24 cellular contexts compared by ENCODE assay signal in the genomic region with DNA sequence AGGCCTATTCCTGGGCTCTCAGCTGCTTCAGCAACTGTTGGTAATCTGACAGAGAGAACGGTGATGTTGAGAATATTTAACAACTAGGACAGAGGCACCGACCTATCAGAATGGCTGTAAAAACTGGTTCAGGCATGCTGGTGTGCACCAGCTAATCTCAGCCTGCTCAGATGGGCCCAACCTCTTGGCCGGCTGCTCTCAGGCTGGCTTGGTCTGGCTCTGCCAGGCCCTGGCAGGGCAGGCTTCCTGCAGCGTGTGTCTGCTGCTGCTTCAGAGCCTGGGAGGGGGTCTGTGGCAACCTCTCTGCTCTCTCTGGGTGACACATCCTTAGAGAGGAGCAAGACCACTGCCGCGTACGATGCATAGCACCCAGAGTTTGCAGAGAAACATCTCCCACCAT. TPM values are rescaled to one million over a fixed set of nuclear protein-coding genes. Genes with fewer than 3 reads are reported as not detected.
A peak's percentile ranks its signal among the peaks of the same experiment; 100 is the strongest.
DNase-seq lines count a peak whose midpoint lies in the region; ATAC-seq and TF ChIP-seq lines count a peak whose summit lies in the region.
"Had no signal": no experiment of that assay in that cellular context is flagged by ENCODE, and none has a peak within 500 bp of the region (broad histone marks: within the 10 kb centered on the region; RNA-seq: fewer than 3 reads in every experiment).

No MANE protein-coding gene starts in this region.

- peaks cover 10% of the 10 kb centered on the region for H3K4me1 Mint-ChIP-seq in CD14-positive monocyte

- H4K20me1 ChIP-seq in BLaER1 treated with 17β-estradiol and CSF1 and Interleukin-3, amounts not matched to agents 10 nM and 100 nM, result no peaks in the 10 kb centered on the region

- H3K27me3 Mint-ChIP-seq in CD14-positive monocyte (ENCODE audit: low read depth in 3 of 3), result peaks cover 0 to 4% (median 3%) of the 10 kb centered on the region in 3 donors

- ATAC-seq in left cardiac atrium, result peak; percentile 64 to 72
- no peak for ATAC-seq in HG02840 (IDR thresholded peaks at IDR 0.05; ENCODE audit: low FRiP score, unreplicated experiment)
- ATAC-seq: A549, left lobe of liver, PC-3 had no signal

- no peak overlapping the region for H3K27ac ChIP-seq in BLaER1 treated with 17β-estradiol and CSF1 and Interleukin-3, amounts not matched to agents 10 nM and 100 nM
- H3K27ac ChIP-seq in ascending aorta, result peak overlapping the region; percentile 17 to 55
- H3K27ac ChIP-seq: A549, SJCRH30, stomach had no signal

- peak overlapping the region in 7 of 11 experiments; percentile 7 to 55 (median 39); a peak in 11 of 22 replicates for H3K4me2 ChIP-seq in BLaER1 treated with 17β-estradiol and CSF1 and Interleukin-3, amounts not matched to agents 10 nM and 100 nM
- H3K4me2 ChIP-seq: A549 had no signal

- POLR2A ChIA-PET in HEK293T (lab: Yijun Ruan, JAX), result no interaction called here

- no peak for TF ChIP-seq CTCF in ascending aorta (IDR thresholded peaks at IDR 0.05)
- no peak for TF ChIP-seq CTCF in CD14-positive monocyte (IDR thresholded peaks at IDR 0.05)

- H3K4me3 Mint-ChIP-seq in CD14-positive monocyte, result no peak overlapping the region
- H3K4me3 Mint-ChIP-seq: HFFc6, IgD-negative memory B cell had no signal

- H3K27ac Mint-ChIP-seq in CD14-positive monocyte, result no peak overlapping the region
- H3K27ac Mint-ChIP-seq: HFFc6, IgD-negative memory B cell had no signal

- no peak overlapping the region for H3K4me3 ChIP-seq in BLaER1 treated with 17β-estradiol and CSF1 and Interleukin-3, amounts not matched to agents 10 nM and 100 nM
- H3K4me3 ChIP-seq in ascending aorta, result no peak overlapping the region
- H3K4me3 ChIP-seq: A549, SJCRH30, stomach had no signal

- intact Hi-C loops in ascending aorta (cut with DNase I) (no loop called here), left cardiac atrium (cut with DNase I) (no loop called here), CD14-positive monocyte (cut with micrococcal nuclease) (no loop called here)

- no peaks in the 10 kb centered on the region for H3K27me3 ChIP-seq in BLaER1 treated with 17β-estradiol and CSF1 and Interleukin-3, amounts not matched to agents 10 nM and 100 nM
- H3K27me3 ChIP-seq in ascending aorta, result no peaks in the 10 kb centered on the region
- H3K27me3 ChIP-seq: SJCRH30, stomach had no signal

- no peaks in the 10 kb centered on the region for H3K36me3 ChIP-seq in BLaER1 treated with 17β-estradiol and CSF1 and Interleukin-3, amounts not matched to agents 10 nM and 100 nM
- H3K36me3 ChIP-seq in ascending aorta, result no peaks in the 10 kb centered on the region
- H3K36me3 ChIP-seq: SJCRH30, stomach had no signal

- no peak for DNase-seq in ascending aorta (ENCODE audit: low spot score in 2 of 2)
- DNase-seq in left cardiac atrium, result peak; percentile 37
- peak in 34 of 56 donors; percentile 5 to 55 (median 22) for DNase-seq in nucleus accumbens (lab: John Stamatoyannopoulos, UW)
- no peak for DNase-seq in activated CD4-positive, alpha-beta T cell treated with anti-CD3 and anti-CD28 coated beads, Interleukin-2, amount 50 U/mL, for 48 hours
- DNase-seq in HEK293T (ENCODE audit: extremely low spot score), result no peak
- DNase-seq in CD14-positive monocyte (ENCODE audit: low spot score), result no peak
- DNase-seq: activated CD4-positive, alpha-beta T cell treated with anti-CD3 and anti-CD28 coated beads, Interleukin-2, amount 50 U/mL, for 1 hour; activated CD8-positive, alpha-beta memory T cell treated with anti-CD3 and anti-CD28 coated beads, Interleukin-2, amount 50 U/mL, for 48 hours; activated effector memory CD4-positive, alpha-beta T cell treated with Interleukin-2 at 50 U/mL for 16 hours; erythroblast; HFFc6; NCI-H146; NCI-H2171 treated with DMSO at 0.1 percent for 48 hours; NCI-H774; PC-3; SJCRH30; stimulated activated CD4-positive, alpha-beta T cell treated with anti-CD3 and anti-CD28 coated beads, Interleukin-4, amount 100 ng/mL, for 4 hours; stomach had no signal

- H3K36me3 Mint-ChIP-seq in CD14-positive monocyte, result peaks cover 0 to 5% of the 10 kb centered on the region in 2 donors

- H3K9me3 ChIP-seq in BLaER1 treated with 17β-estradiol and CSF1 and Interleukin-3, amounts not matched to agents 10 nM and 100 nM (replicated peaks in 1 of 11), result peaks cover 0 to 16% (median 13%) of the 10 kb centered on the region in 11 experiments; a peak in 19 of 22 replicates
- no peaks in the 10 kb centered on the region for H3K9me3 ChIP-seq in ascending aorta
- H3K9me3 ChIP-seq: A549, SJCRH30, stomach had no signal

- peaks cover 7 to 15% (median 8%) of the 10 kb centered on the region in 7 donors for H3K9me3 Mint-ChIP-seq in CD14-positive monocyte

- CTCF ChIA-PET in HEK293T (lab: Yijun Ruan, JAX), result no interaction called here

- H3K9ac ChIP-seq in BLaER1 treated with 17β-estradiol and CSF1 and Interleukin-3, amounts not matched to agents 10 nM and 100 nM, result no peak overlapping the region

- H3K4me1 ChIP-seq in BLaER1 treated with 17β-estradiol and CSF1 and Interleukin-3, amounts not matched to agents 10 nM and 100 nM, result peaks cover 6 to 16% (median 9%) of the 10 kb centered on the region in 10 experiments; a peak in 18 of 20 replicates
- peaks cover 0 to 14% of the 10 kb centered on the region in 2 donors for H3K4me1 ChIP-seq in ascending aorta
- H3K4me1 ChIP-seq: SJCRH30 had no signal

TF ChIP-seq in HEK293T, 16 proteins besides CTCF, POLR2A, EP300 and RAD21:
- TF ChIP-seq ZNF384 (IDR thresholded peaks at IDR 0.05) (no peak), ELF4 (IDR thresholded peaks at IDR 0.05) (no peak), HDGF (IDR thresholded peaks at IDR 0.05; ENCODE audit: borderline replicate concordance) (no peak), FOXK2 (IDR thresholded peaks at IDR 0.05) (no peak), FOXM1 (IDR thresholded peaks at IDR 0.05; ENCODE audit: borderline replicate concordance) (no peak), TARDBP (IDR thresholded peaks at IDR 0.05) (no peak), BHLHE40 (IDR thresholded peaks at IDR 0.05; ENCODE audit: borderline replicate concordance) (no peak), CTBP1 (IDR thresholded peaks at IDR 0.05; ENCODE audit: borderline replicate concordance) (no peak), LEF1 (IDR thresholded peaks at IDR 0.05; ENCODE audit: borderline replicate concordance) (no peak), SUZ12 (IDR thresholded peaks at IDR 0.05) (no peak), SP1 (IDR thresholded peaks at IDR 0.05) (no peak)
- TF ChIP-seq, protein P1, sequence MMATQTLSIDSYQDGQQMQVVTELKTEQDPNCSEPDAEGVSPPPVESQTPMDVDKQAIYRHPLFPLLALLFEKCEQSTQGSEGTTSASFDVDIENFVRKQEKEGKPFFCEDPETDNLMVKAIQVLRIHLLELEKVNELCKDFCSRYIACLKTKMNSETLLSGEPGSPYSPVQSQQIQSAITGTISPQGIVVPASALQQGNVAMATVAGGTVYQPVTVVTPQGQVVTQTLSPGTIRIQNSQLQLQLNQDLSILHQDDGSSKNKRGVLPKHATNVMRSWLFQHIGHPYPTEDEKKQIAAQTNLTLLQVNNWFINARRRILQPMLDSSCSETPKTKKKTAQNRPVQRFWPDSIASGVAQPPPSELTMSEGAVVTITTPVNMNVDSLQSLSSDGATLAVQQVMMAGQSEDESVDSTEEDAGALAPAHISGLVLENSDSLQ (IDR thresholded peaks at IDR 0.05), result no peak

RNA-seq across cellular contexts. Expression of a gene that starts 4.8 kb away (rescaled TPM):
- not detected for total RNA-seq in ascending aorta
- 10 to 100 TPM in 1 of 2 donors, 1 to 10 TPM in 1; 5.2 to 11.3 TPM for total RNA-seq in left cardiac atrium
- under 1 TPM; 0.27 to 0.42 TPM for polyA plus RNA-seq in CD14-positive monocyte
- total RNA-seq: T-helper 1 cell treated with Interleukin-12 subunit alpha and Interleukin-12 subunit beta and Interleukin-4 antibody, amounts not matched to agents 30 ng/mL and 1 ng/mL, for 36 hours had no signal
- polyA plus RNA-seq: IgD-negative memory B cell had no signal

Comparison
In these comparisons a context has a peak if more than half of its experiments do, and no peak if none do; other contexts are left out.
1. H3K27ac ChIP-seq: peak in ascending aorta (2 of 2); none in BLaER1 treated with 17β-estradiol and CSF1 and Interleukin-3, amounts not matched to agents 10 nM and 100 nM (0 of 11).
2. DNase-seq: peak in left cardiac atrium (single experiment) and nucleus accumbens (34 of 56); none in ascending aorta (0 of 2), activated CD4-positive, alpha-beta T cell treated with anti-CD3 and anti-CD28 coated beads, Interleukin-2, amount 50 U/mL, for 48 hours (0 of 2), HEK293T (single experiment) and CD14-positive monocyte (single experiment).